8 cellular contexts compared by ENCODE assay signal in the genomic region with DNA sequence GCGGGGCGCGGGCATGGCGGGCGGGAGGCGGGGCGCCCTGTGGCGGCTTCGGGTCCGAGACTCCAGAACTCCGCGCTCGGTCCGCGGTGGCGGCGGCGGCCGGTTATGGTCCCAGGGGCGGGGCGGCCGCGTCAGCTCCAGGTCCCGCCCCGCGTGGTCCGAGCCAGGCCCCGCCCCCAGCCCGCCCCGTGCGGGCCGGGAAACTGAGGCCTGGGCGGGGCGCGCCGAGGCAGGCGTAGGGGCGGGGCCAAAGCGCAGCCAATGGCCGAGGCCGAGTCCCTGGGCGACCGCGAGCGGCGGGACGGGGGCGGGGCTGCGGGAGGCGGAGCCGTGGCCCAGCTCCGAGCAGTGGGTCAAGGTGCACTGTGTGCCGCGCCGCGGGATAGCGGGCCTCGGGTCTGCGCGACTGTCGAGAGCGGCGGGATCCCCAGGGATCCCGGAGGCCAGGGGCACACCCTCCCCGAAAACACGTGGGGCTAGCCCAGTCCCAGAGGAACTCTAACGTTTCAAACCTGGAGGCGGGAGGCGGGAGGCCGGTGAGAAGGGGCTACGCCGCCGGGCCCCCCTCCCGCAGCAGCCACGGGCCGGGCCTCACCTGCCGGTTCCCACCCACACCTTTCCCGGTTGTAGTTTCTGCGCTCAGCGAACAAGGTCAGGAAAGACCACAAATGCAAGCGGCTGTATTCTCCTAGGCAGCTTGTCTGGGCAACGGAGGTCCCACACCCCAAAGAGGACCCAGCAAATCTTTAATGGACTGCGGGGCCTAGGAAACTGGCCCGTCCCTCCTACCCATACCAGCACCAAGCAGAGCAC. TPM values are rescaled to one million over a fixed set of nuclear protein-coding genes. Genes with fewer than 3 reads are reported as not detected.
DNase-seq lines count a peak whose midpoint lies in the region; ATAC-seq and TF ChIP-seq lines count a peak whose summit lies in the region.

A gene (minus strand): TSS at position 78 of the 813 bp plus-strand sequence. CDS start 63 bp downstream, at position 15.

- peak within 1 kb of the TSS; percentile 51 for H3K9ac ChIP-seq in endodermal cell (ENCODE audit: extremely low read depth, low read length, poor library complexity, severe bottlenecking)

- H3K36me3 Mint-ChIP-seq in CD4-positive, alpha-beta T cell (ENCODE audit: low read depth), result no peaks in the 10 kb centered on the region
- H3K36me3 Mint-ChIP-seq in activated CD8-positive, alpha-beta memory T cell treated with anti-CD3 and anti-CD28 coated beads, Interleukin-2, amount 10 ng/mL, durations not matched to agents 7 days and 5 days, result no peaks in the 10 kb centered on the region
- peaks cover 8% of the 10 kb centered on the region for H3K36me3 Mint-ChIP-seq in endodermal cell (ENCODE audit: low read depth)

- no peaks in the 10 kb centered on the region for H3K27me3 Mint-ChIP-seq in CD4-positive, alpha-beta T cell
- H3K27me3 Mint-ChIP-seq in activated CD8-positive, alpha-beta memory T cell treated with anti-CD3 and anti-CD28 coated beads, Interleukin-2, amount 10 ng/mL, durations not matched to agents 7 days and 5 days, result no peaks in the 10 kb centered on the region
- H3K27me3 Mint-ChIP-seq in endodermal cell (ENCODE audit: insufficient read depth), result no peaks in the 10 kb centered on the region

- no peaks in the 10 kb centered on the region for H3K4me1 ChIP-seq in endodermal cell (ENCODE audit: control insufficient read depth, insufficient read depth, low read length)

- H3K27ac Mint-ChIP-seq in CD4-positive, alpha-beta T cell, result peak within 1 kb of the TSS; percentile 77
- peak within 1 kb of the TSS; percentile 73 for H3K27ac Mint-ChIP-seq in activated CD8-positive, alpha-beta memory T cell treated with anti-CD3 and anti-CD28 coated beads, Interleukin-2, amount 10 ng/mL, durations not matched to agents 7 days and 5 days
- H3K27ac Mint-ChIP-seq in endodermal cell, result peak within 1 kb of the TSS; percentile 83

- H3K4me3 ChIP-seq in endodermal cell (ENCODE audit: low read length), result peak within 1 kb of the TSS; percentile 86

- no peaks in the 10 kb centered on the region for H3K36me3 ChIP-seq in endodermal cell (ENCODE audit: control insufficient read depth, insufficient read depth, low read length)

- H3K4me3 Mint-ChIP-seq in CD4-positive, alpha-beta T cell, result peak within 1 kb of the TSS; percentile 93
- H3K4me3 Mint-ChIP-seq in activated CD8-positive, alpha-beta memory T cell treated with anti-CD3 and anti-CD28 coated beads, Interleukin-2, amount 10 ng/mL, durations not matched to agents 7 days and 5 days, result peak within 1 kb of the TSS; percentile 77
- H3K4me3 Mint-ChIP-seq in endodermal cell, result peak within 1 kb of the TSS; percentile 65

- H3K27me3 ChIP-seq in CD4-positive, alpha-beta T cell (ENCODE audit: control insufficient read depth, insufficient read depth, low read length), result no peaks in the 10 kb centered on the region
- H3K27me3 ChIP-seq in endodermal cell (ENCODE audit: control insufficient read depth, insufficient read depth, low read length, poor library complexity, severe bottlenecking), result no peaks in the 10 kb centered on the region

- TF ChIP-seq CTCF in CD4-positive, alpha-beta T cell (IDR thresholded peaks at IDR 0.05), result no peak
- no peak for TF ChIP-seq CTCF in endodermal cell (conservative IDR thresholded peaks at IDR 0.05)

- CTCF ChIA-PET in CD4-positive, alpha-beta T cell (lab: Charles Lee), result interaction anchor here (1.2 to 2.1 kb wide), 4 partner anchors 34 to 299 kb away, joined by 3 to 7 read pairs (median 4); a partner anchor contains a TSS
- CTCF ChIA-PET in activated CD8-positive, alpha-beta memory T cell treated with anti-CD3 and anti-CD28 coated beads, Interleukin-2, amount 10 ng/mL, durations not matched to agents 7 days and 5 days (lab: Charles Lee), result interaction anchor here (1.0 to 2.3 kb wide), 20 partner anchors 12 to 777 kb away, joined by 3 to 17 read pairs (median 5); a partner anchor contains a TSS

- intact Hi-C loops in CD4-positive, alpha-beta T cell (cut with DNase I, micrococcal nuclease), result loop anchor here (1.0 to 5.0 kb wide), 7 partner anchors 34 to 938 kb away; a partner anchor contains a TSS

- POLR2A ChIA-PET in CD4-positive, alpha-beta T cell (lab: Charles Lee), result interaction anchor here (1.3 to 3.3 kb wide), 4 partner anchors 35 to 300 kb away, joined by 4 to 13 read pairs (median 8); a partner anchor contains a TSS

- H3K4me1 Mint-ChIP-seq in CD4-positive, alpha-beta T cell (ENCODE audit: low read depth), result peaks cover 18% of the 10 kb centered on the region
- H3K4me1 Mint-ChIP-seq in activated CD8-positive, alpha-beta memory T cell treated with anti-CD3 and anti-CD28 coated beads, Interleukin-2, amount 10 ng/mL, durations not matched to agents 7 days and 5 days, result peaks cover 31% of the 10 kb centered on the region
- H3K4me1 Mint-ChIP-seq in endodermal cell, result peaks cover 5% of the 10 kb centered on the region

- peak; percentile 26 to 81 (median 66) for DNase-seq in CD4-positive, alpha-beta T cell
- peak; percentile 83 for DNase-seq in HK-2 (ENCODE audit: unreplicated experiment)
- DNase-seq in NOMO-1 treated with dmso at 0.1 percent for 144 hours (lab: John Stamatoyannopoulos, UW; ENCODE audit: unreplicated experiment), result peak; percentile 67
- peak; percentile 90 for DNase-seq in activated CD8-positive, alpha-beta memory T cell treated with anti-CD3 and anti-CD28 coated beads, Interleukin-2, amount 10 ng/mL, durations not matched to agents 7 days and 5 days
- peak; percentile 97 for DNase-seq in endodermal cell
- DNase-seq in mesenteric fat pad (ENCODE audit: low spot score), result peak; percentile 97
- peak; percentile 78 for DNase-seq in stimulated activated CD8-positive, alpha-beta memory T cell treated with anti-CD3 and anti-CD28 coated beads, Interleukin-12 subunit alpha, Interleukin-12 subunit beta, amount 100 ng/mL, for 4 hours (ENCODE audit: low read depth)

- no peaks in the 10 kb centered on the region for H3K9me3 Mint-ChIP-seq in CD4-positive, alpha-beta T cell
- H3K9me3 Mint-ChIP-seq in activated CD8-positive, alpha-beta memory T cell treated with anti-CD3 and anti-CD28 coated beads, Interleukin-2, amount 10 ng/mL, durations not matched to agents 7 days and 5 days (ENCODE audit: low read depth), result no peaks in the 10 kb centered on the region
- H3K9me3 Mint-ChIP-seq in endodermal cell, result no peaks in the 10 kb centered on the region

- peak; percentile 57 for ATAC-seq in CD4-positive, alpha-beta T cell (ENCODE audit: poor library complexity)
- ATAC-seq in GM19438 (IDR thresholded peaks at IDR 0.05; ENCODE audit: low read depth, unreplicated experiment), result peak; percentile 61
- peak; percentile 82 for ATAC-seq in activated CD8-positive, alpha-beta memory T cell treated with anti-CD3 and anti-CD28 coated beads, Interleukin-2, amount 10 ng/mL, durations not matched to agents 7 days and 5 days

- H3K27ac ChIP-seq in CD4-positive, alpha-beta T cell (ENCODE audit: low read depth, low read length), result peak within 1 kb of the TSS; percentile 59
- H3K27ac ChIP-seq in endodermal cell (ENCODE audit: low read depth, low read length), result peak within 1 kb of the TSS; percentile 63

- no peaks in the 10 kb centered on the region for H3K9me3 ChIP-seq in CD4-positive, alpha-beta T cell (ENCODE audit: control insufficient read depth, low read length)
- H3K9me3 ChIP-seq in endodermal cell (ENCODE audit: control insufficient read depth, low read length), result no peaks in the 10 kb centered on the region

- 0% methylated on average over 24 to 84 of the region's 84 CpGs for whole genome bisulfite sequencing in endodermal cell (ENCODE audit: insufficient coverage in 1 of 2, insufficient read length in 1 of 2), 2 experiments

RNA-seq across cellular contexts. Expression of the gene that starts here (rescaled TPM):
- total RNA-seq in CD4-positive, alpha-beta T cell, result 10 to 100 TPM; 17.6 to 18.0 TPM
- total RNA-seq in activated CD8-positive, alpha-beta memory T cell treated with anti-CD3 and anti-CD28 coated beads, Interleukin-2, amount 10 ng/mL, durations not matched to agents 7 days and 5 days, result 10 to 100 TPM; 60.6 to 68.1 TPM
- 100 to 1,000 TPM; 111 to 119 TPM for total RNA-seq in endodermal cell
- 113 TPM for polyA plus RNA-seq in endodermal cell (2013, experiment 1 of 2)
- polyA plus RNA-seq in endodermal cell (2013, experiment 2 of 2), result 109 TPM
- 171 TPM for total RNA-seq in mesenteric fat pad

Comparison
In these comparisons a context has a peak if more than half of its experiments do, and no peak if none do; other contexts are left out.
1. Peak in every context shown above with its lines: DNase-seq, ATAC-seq, H3K4me3 ChIP-seq and H3K27ac ChIP-seq.